19 cellular contexts compared by ENCODE assay signal in the genomic region with DNA sequence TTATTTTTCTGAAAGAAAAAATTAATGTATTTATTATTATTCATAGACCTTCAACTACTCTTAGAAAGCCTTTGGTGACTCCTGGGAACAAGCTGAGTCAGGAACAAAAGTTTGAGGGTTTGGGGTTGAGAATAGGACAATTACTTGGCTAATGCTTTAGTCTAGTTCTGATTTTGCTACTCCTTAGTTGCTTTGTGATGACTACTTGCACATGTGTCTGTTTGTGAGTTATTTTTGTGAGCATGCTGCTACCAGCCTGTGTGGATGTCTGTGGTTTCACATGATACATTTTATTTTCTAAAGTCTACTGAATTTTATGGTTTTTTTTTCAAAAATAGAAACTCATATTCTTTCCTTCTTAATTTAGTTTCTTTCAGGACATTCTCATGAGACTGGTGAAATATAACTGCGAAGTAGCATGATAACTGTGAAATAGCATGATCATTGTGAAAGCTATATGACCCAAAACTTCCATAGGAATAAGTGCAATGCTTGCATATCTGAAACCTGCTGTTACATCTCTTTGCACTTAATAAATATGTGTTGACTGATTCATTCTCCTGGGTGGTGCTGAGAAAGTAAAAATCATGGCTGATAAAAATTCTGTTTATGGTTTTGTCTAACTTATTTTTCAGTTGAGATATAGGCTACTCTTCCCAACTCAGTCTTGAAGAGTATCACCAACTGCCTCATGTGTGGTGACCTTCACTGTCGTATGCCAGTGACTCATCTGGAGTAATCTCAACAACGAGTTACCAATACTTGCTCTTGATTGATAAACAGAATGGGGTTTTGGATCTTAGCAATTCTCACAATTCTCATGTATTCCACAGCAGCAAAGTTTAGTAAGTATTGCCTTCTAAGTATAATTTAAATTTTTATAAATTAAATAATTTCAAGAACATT. TPM values are rescaled to one million over a fixed set of nuclear protein-coding genes. Genes with fewer than 3 reads are reported as not detected.
DNase-seq lines count a peak whose midpoint lies in the region; ATAC-seq and TF ChIP-seq lines count a peak whose summit lies in the region.
"Had no signal": no experiment of that assay in that cellular context is flagged by ENCODE, and none has a peak within 500 bp of the region (broad histone marks: within the 10 kb centered on the region; RNA-seq: fewer than 3 reads in every experiment).

No MANE protein-coding gene starts in this region.

- H4K20me1 ChIP-seq in Loucy (ENCODE audit: insufficient read depth, low read length, poor library complexity, severe bottlenecking) (no peaks in the 10 kb centered on the region), smooth muscle cell (ENCODE audit: low read depth) (no peaks in the 10 kb centered on the region)

- H3K4me3 Mint-ChIP-seq in activated T-cell treated with anti-CD3 and anti-CD28 coated beads, Interleukin-2, amount 50 U/mL, for 24 hours = no peak overlapping the region
- H3K4me3 Mint-ChIP-seq: activated naive CD4-positive, alpha-beta T cell treated with anti-CD3 and anti-CD28 coated beads, Interleukin-2, amount 10 ng/mL, durations not matched to agents 7 days and 5 days; central memory CD8-positive, alpha-beta T cell; nephron progenitor cell had no signal

- H3K4me3 ChIP-seq in Loucy (ENCODE audit: low read length, poor library complexity, severe bottlenecking) = no peak overlapping the region
- no peak overlapping the region for H3K4me3 ChIP-seq in choroid plexus epithelial cell (ENCODE audit: low read depth, low read length)
- H3K4me3 ChIP-seq in smooth muscle cell = no peak overlapping the region

- DNase-seq in activated T-cell treated with anti-CD3 and anti-CD28 coated beads, Interleukin-2, amount 50 U/mL, for 24 hours = no peak
- no peak for DNase-seq in activated T-cell treated with anti-CD3 and anti-CD28 coated beads, Interleukin-2, amount 50 U/mL, for 1 hour
- DNase-seq in choroid plexus epithelial cell (ENCODE audit: low read depth) (peak; percentile 78), smooth muscle cell (lab: John Stamatoyannopoulos, UW; ENCODE audit: unreplicated experiment) (no peak), globus pallidus (ENCODE audit: low spot score) (no peak), DMS53 (lab: John Stamatoyannopoulos, UW) (no peak)
- DNase-seq: activated CD8-positive, alpha-beta memory T cell treated with anti-CD3 and anti-CD28 coated beads for 24 hours; activated naive CD4-positive, alpha-beta T cell treated with anti-CD3 and anti-CD28 coated beads, Interleukin-2, amount 10 ng/mL, durations not matched to agents 7 days and 5 days; GDM1; hypothalamus; left cardiac atrium; NCI-H1092 treated with DMSO at 0.1 percent for 48 hours; nephron progenitor cell; stimulated activated CD4-positive, alpha-beta T cell treated with anti-CD3 and anti-CD28 coated beads, Interleukin-2, amount 100 ng/mL, for 48 hours; T1000 had no signal

- peak overlapping the region; percentile 61 for H3K27ac Mint-ChIP-seq in activated T-cell treated with anti-CD3 and anti-CD28 coated beads, Interleukin-2, amount 50 U/mL, for 24 hours
- H3K27ac Mint-ChIP-seq: activated naive CD4-positive, alpha-beta T cell treated with anti-CD3 and anti-CD28 coated beads, Interleukin-2, amount 10 ng/mL, durations not matched to agents 7 days and 5 days; nephron progenitor cell had no signal

- no peaks in the 10 kb centered on the region for H3K36me3 Mint-ChIP-seq in activated T-cell treated with anti-CD3 and anti-CD28 coated beads, Interleukin-2, amount 50 U/mL, for 24 hours (ENCODE audit: low read depth)
- H3K36me3 Mint-ChIP-seq: activated naive CD4-positive, alpha-beta T cell treated with anti-CD3 and anti-CD28 coated beads, Interleukin-2, amount 10 ng/mL, durations not matched to agents 7 days and 5 days had no signal

- H3F3A ChIP-seq in Loucy (ENCODE audit: low read depth) (peaks cover 2% of the 10 kb centered on the region; the same call in 1 of the 2 replicates), smooth muscle cell (ENCODE audit: low read depth) (peaks cover 12% of the 10 kb centered on the region)

- H3K9me2 ChIP-seq in Loucy (replicated peaks; ENCODE audit: low read depth, low read length) = no peaks in the 10 kb centered on the region

- peak overlapping the region; percentile 4; the same call in 1 of the 2 replicates for H2AFZ ChIP-seq in Loucy (ENCODE audit: low read length)
- H2AFZ ChIP-seq in smooth muscle cell (ENCODE audit: low read depth) = no peak overlapping the region

- H3K27me3 ChIP-seq in Loucy (ENCODE audit: insufficient read depth, low read length, poor library complexity, severe bottlenecking) (no peaks in the 10 kb centered on the region), smooth muscle cell (ENCODE audit: low read depth) (no peaks in the 10 kb centered on the region)

- no peaks in the 10 kb centered on the region for H3K79me2 ChIP-seq in Loucy (ENCODE audit: insufficient read depth, low read length)
- no peaks in the 10 kb centered on the region for H3K79me2 ChIP-seq in smooth muscle cell (ENCODE audit: low read depth)

- peaks cover 37% of the 10 kb centered on the region for H3K4me1 Mint-ChIP-seq in activated T-cell treated with anti-CD3 and anti-CD28 coated beads, Interleukin-2, amount 50 U/mL, for 24 hours (ENCODE audit: low read depth)
- H3K4me1 Mint-ChIP-seq: central memory CD8-positive, alpha-beta T cell; nephron progenitor cell had no signal

- no peaks in the 10 kb centered on the region for H3K36me3 ChIP-seq in Loucy (ENCODE audit: insufficient read depth, low read length)
- H3K36me3 ChIP-seq in smooth muscle cell (ENCODE audit: low read depth) = no peaks in the 10 kb centered on the region

- H3K9ac ChIP-seq in Loucy (ENCODE audit: low read depth, low read length, poor library complexity, severe bottlenecking) (peak overlapping the region; percentile 2), smooth muscle cell (ENCODE audit: low read depth) (no peak overlapping the region)

- no peak for TF ChIP-seq CTCF in Loucy (conservative IDR thresholded peaks at IDR 0.05; ENCODE audit: low read length)
- TF ChIP-seq CTCF in choroid plexus epithelial cell (conservative IDR thresholded peaks at IDR 0.05; ENCODE audit: low read depth, low read length) = peak; percentile 9
- TF ChIP-seq CTCF in smooth muscle cell (IDR thresholded peaks at IDR 0.05; ENCODE audit: borderline replicate concordance, insufficient read depth, poor library complexity, severe bottlenecking) = no peak

- peaks cover 32% of the 10 kb centered on the region for H3K4me1 ChIP-seq in Loucy (ENCODE audit: insufficient read depth, low read length, poor library complexity, severe bottlenecking)
- peaks cover 8% of the 10 kb centered on the region for H3K4me1 ChIP-seq in smooth muscle cell (ENCODE audit: low read depth)

- 39% methylated on average over 3 of the region's 3 CpGs for WGBS in smooth muscle cell (ENCODE audit: low lambda C conversion rate)

- H3K27me3 Mint-ChIP-seq in activated T-cell treated with anti-CD3 and anti-CD28 coated beads, Interleukin-2, amount 50 U/mL, for 24 hours = peaks cover 3% of the 10 kb centered on the region

- H3K9me3 Mint-ChIP-seq in activated T-cell treated with anti-CD3 and anti-CD28 coated beads, Interleukin-2, amount 50 U/mL, for 24 hours = no peaks in the 10 kb centered on the region
- H3K9me3 Mint-ChIP-seq: activated naive CD4-positive, alpha-beta T cell treated with anti-CD3 and anti-CD28 coated beads, Interleukin-2, amount 10 ng/mL, durations not matched to agents 7 days and 5 days; central memory CD8-positive, alpha-beta T cell; nephron progenitor cell had no signal

- H3K27ac ChIP-seq in smooth muscle cell (ENCODE audit: low read depth) = peak overlapping the region; percentile 67

- H3K4me2 ChIP-seq in Loucy (ENCODE audit: low read depth, low read length, poor library complexity, severe bottlenecking) (peak overlapping the region; percentile 17), smooth muscle cell (peak overlapping the region; percentile 76)

- no peaks in the 10 kb centered on the region for H3K9me3 ChIP-seq in Loucy (ENCODE audit: insufficient read depth, low read depth, low read length)
- H3K9me3 ChIP-seq in smooth muscle cell (replicated peaks; ENCODE audit: low read depth) = no peaks in the 10 kb centered on the region

- ATAC-seq in HG02885 (IDR thresholded peaks at IDR 0.05; ENCODE audit: poor library complexity, unreplicated experiment) = no peak

RNA-seq across cellular contexts. Expression of a gene that starts 17.9 kb away (rescaled TPM):
- total RNA-seq in smooth muscle cell = 2.2 and 6.0 TPM in 2 replicates
- 1.9 and 2.5 TPM in 2 replicates for polyA plus RNA-seq in smooth muscle cell
- total RNA-seq: A673 had no signal

RNA-seq across cellular contexts. Expression of a gene that starts 26.4 kb away (rescaled TPM):
- total RNA-seq in smooth muscle cell = 1.6 and 2.0 TPM in 2 replicates
- 1.3 and 1.8 TPM in 2 replicates for polyA plus RNA-seq in smooth muscle cell
- total RNA-seq: A673 had no signal
